In genomic region chr6:150680510-150680909, GRCh38 we compare ENCODE assay signal across 21 cellular contexts.
"Had no signal": no experiment of that assay in that cellular context is flagged by ENCODE, and none has a peak within 500 bp of the region (broad histone marks: within the 10 kb centered on the region; RNA-seq: fewer than 3 reads in every experiment).

No MANE protein-coding gene starts in this region.

- H3K27ac ChIP-seq: right lobe of liver, skin epidermis, testis, vagina had no signal

- H3K4me1 ChIP-seq: gastrocnemius medialis, right lobe of liver, testis had no signal

- ATAC-seq: activated T-cell treated with anti-CD3 and anti-CD28 coated beads, Interleukin-2, amount 50 U/mL, for 4 hours; esophagus mucosa; gastrocnemius medialis; left ventricle myocardium superior; right lobe of liver had no signal

- DNase-seq: activated naive CD4-positive, alpha-beta T cell; activated naive CD8-positive, alpha-beta T cell treated with anti-CD3 and anti-CD28 coated beads for 36 hours; activated T-cell treated with anti-CD3 and anti-CD28 coated beads, Interleukin-2, amount 50 U/mL, for 4 hours; central memory CD4-positive, alpha-beta T cell; effector memory CD4-positive, alpha-beta T cell; gastrocnemius medialis; head of caudate nucleus; hypothalamus; left ventricle myocardium superior; mammary epithelial cell; posterior cingulate gyrus; right lobe of liver; stimulated activated CD4-positive, alpha-beta T cell treated with anti-CD3 and anti-CD28 coated beads, Interleukin-1b, Interleukin-23, amount 100 ng/mL, for 48 hours; testis; trophoblast cell had no signal

- H3K4me1 Mint-ChIP-seq: activated naive CD8-positive, alpha-beta T cell treated with anti-CD3 and anti-CD28 coated beads for 36 hours had no signal

- H3K9me3 Mint-ChIP-seq: activated naive CD8-positive, alpha-beta T cell treated with anti-CD3 and anti-CD28 coated beads for 36 hours; activated T-cell treated with anti-CD3 and anti-CD28 coated beads, Interleukin-2, amount 50 U/mL, for 4 hours; activated T-helper 2 cell treated with anti-CD3 and anti-CD28 coated beads, Interferon-gamma antibody, Interleukin-2, Interleukin-4, amounts not matched to agents 10 μg/mL and 5 μg/mL and 100 μg/mL, durations not matched to agents 14 hours and 24 hours and 36 hours; neural crest cell; T-helper 2 cell treated with Interferon-gamma antibody and Interleukin-4, amounts not matched to agents 5 μg/mL and 100 μg/mL, for 36 hours had no signal

- H3K4me3 ChIP-seq: gastrocnemius medialis, right lobe of liver, skin epidermis, testis, vagina had no signal

- H3K36me3 ChIP-seq: gastrocnemius medialis, right lobe of liver, vagina had no signal

- H3K9me3 ChIP-seq: gastrocnemius medialis, right lobe of liver, testis, vagina had no signal

- H3K36me3 Mint-ChIP-seq: activated naive CD8-positive, alpha-beta T cell treated with anti-CD3 and anti-CD28 coated beads for 36 hours had no signal

- H3K27ac Mint-ChIP-seq: activated naive CD8-positive, alpha-beta T cell treated with anti-CD3 and anti-CD28 coated beads for 36 hours; activated T-helper 2 cell treated with anti-CD3 and anti-CD28 coated beads, Interferon-gamma antibody, Interleukin-2, Interleukin-4, amounts not matched to agents 10 μg/mL and 5 μg/mL and 100 μg/mL, durations not matched to agents 14 hours and 24 hours and 36 hours; T-helper 2 cell treated with Interferon-gamma antibody and Interleukin-4, amounts not matched to agents 5 μg/mL and 100 μg/mL, for 36 hours had no signal

- H3K27me3 ChIP-seq: gastrocnemius medialis, right lobe of liver, testis, vagina had no signal

- H3K4me3 Mint-ChIP-seq: activated naive CD8-positive, alpha-beta T cell treated with anti-CD3 and anti-CD28 coated beads for 36 hours; activated T-cell treated with anti-CD3 and anti-CD28 coated beads, Interleukin-2, amount 50 U/mL, for 4 hours; neural crest cell; T-helper 2 cell treated with Interferon-gamma antibody and Interleukin-4, amounts not matched to agents 5 μg/mL and 100 μg/mL, for 36 hours had no signal
